Comparison of ENCODE assay signal across 8 cellular contexts in genomic region chr20:56411759-56412472, GRCh38. TPM values are rescaled to one million over a fixed set of nuclear protein-coding genes. Genes with fewer than 3 reads are reported as not detected.
DNase-seq lines count a peak whose midpoint lies in the region; ATAC-seq and TF ChIP-seq lines count a peak whose summit lies in the region.

TSS of gene CASS4 (plus strand) at chr20:56412260. CDS start at chr20:56412459, 199 bp downstream.

- no peaks in the 10 kb centered on the region for H3K79me2 ChIP-seq in H9 (ENCODE audit: insufficient read depth, low read length)

- H2BK12ac ChIP-seq in H9 (ENCODE audit: insufficient read length, low read depth, low read length) = no peak within 1 kb of the TSS

- no CpG with 5 or more reads among the region's 10 CpGs for WGBS in H9 (ENCODE audit: extremely low coverage, insufficient read length, low lambda C conversion rate)
- WGBS in esophagus squamous epithelium, 2 donors = 43 to 51% methylated on average over 10 of the region's 10 CpGs

- H3K36me3 ChIP-seq in esophagus squamous epithelium = peaks cover 0 to 25% (median 4%) of the 10 kb centered on the region in 3 donors

- CTCF ChIA-PET in Calu3 (lab: Charles Lee) = no interaction called here

- peaks cover 14% of the 10 kb centered on the region for H3K36me3 Mint-ChIP-seq in Calu3 (ENCODE audit: insufficient read depth, unreplicated experiment)
- peaks cover 5 to 18% (median 9%) of the 10 kb centered on the region in 3 experiments; a peak in 5 of 7 replicates for H3K36me3 Mint-ChIP-seq in H9 (ENCODE audit: insufficient read depth in 1 of 3, low read depth in 3 of 3)
- H3K36me3 Mint-ChIP-seq in T-helper 17 cell (ENCODE audit: low read depth) = peaks cover 4% of the 10 kb centered on the region

- no peak within 1 kb of the TSS for H2BK15ac ChIP-seq in H9 (ENCODE audit: low read depth, low read length)

- H2BK5ac ChIP-seq in H9 (ENCODE audit: insufficient read length, low read length) = no peak within 1 kb of the TSS

- H3K9ac ChIP-seq in H9 (ENCODE audit: extremely low read depth, insufficient read length, low read length) = no peak within 1 kb of the TSS

- H3K9me3 Mint-ChIP-seq in Calu3 (ENCODE audit: low read depth, unreplicated experiment) (no peaks in the 10 kb centered on the region), H9 (no peaks in the 10 kb centered on the region)

- no peak within 1 kb of the TSS for H3T11ph ChIP-seq in H9 (ENCODE audit: low read length)

- no peaks in the 10 kb centered on the region for H3K79me1 ChIP-seq in H9 (ENCODE audit: insufficient read depth, low read depth, low read length, poor library complexity, severe bottlenecking)

- no peak within 1 kb of the TSS for H3K23ac ChIP-seq in H9 (ENCODE audit: insufficient read length, low read depth, low read length)

- H2AFZ ChIP-seq in H9 (ENCODE audit: low read length) = no peak within 1 kb of the TSS

- no peak within 1 kb of the TSS for H2BK120ac ChIP-seq in H9 (ENCODE audit: low read depth, low read length, poor library complexity, severe bottlenecking)

- no peak within 1 kb of the TSS for H3K4ac ChIP-seq in H9 (ENCODE audit: low read depth, low read length)

- no peaks in the 10 kb centered on the region for H3K23me2 ChIP-seq in H9 (ENCODE audit: insufficient read length, low read depth, low read length, poor library complexity, severe bottlenecking)

- H3K4me1 ChIP-seq in H9 (ENCODE audit: insufficient read depth, low read length) (no peaks in the 10 kb centered on the region), esophagus squamous epithelium (peaks cover 0 to 18% (median 7%) of the 10 kb centered on the region in 3 donors)

- H3K4me1 Mint-ChIP-seq in Calu3 (ENCODE audit: low read depth, unreplicated experiment) = no peaks in the 10 kb centered on the region
- no peaks in the 10 kb centered on the region for H3K4me1 Mint-ChIP-seq in H9
- H3K4me1 Mint-ChIP-seq in T-helper 17 cell = peaks cover 27% of the 10 kb centered on the region

- H3K27me3 ChIP-seq in H9 (ENCODE audit: insufficient read depth, low read length) = no peaks in the 10 kb centered on the region
- no peaks in the 10 kb centered on the region for H3K27me3 ChIP-seq in esophagus squamous epithelium

- H3K4me3 Mint-ChIP-seq in Calu3 (ENCODE audit: low read depth, unreplicated experiment) (no peak within 1 kb of the TSS), H9 (no peak within 1 kb of the TSS), T-helper 17 cell (peak within 1 kb of the TSS; percentile 92)

- no peak within 1 kb of the TSS for H3K18ac ChIP-seq in H9 (ENCODE audit: insufficient read length, low read depth, low read length)

- DNase-seq in Calu3 = no peak
- no peak for DNase-seq in H9
- DNase-seq in T-helper 17 cell = no peak
- DNase-seq in esophagus squamous epithelium (lab: John Stamatoyannopoulos, UW) = no peak
- peak; percentile 81 for DNase-seq in pons (ENCODE audit: low spot score)
- no peak for DNase-seq in NCI-H510A (lab: John Stamatoyannopoulos, UW)
- DNase-seq in NCI-H446 treated with DMSO at 0.1 percent for 48 hours (lab: John Stamatoyannopoulos, UW) = no peak
- no peak for DNase-seq in occipital lobe (lab: John Stamatoyannopoulos, UW)

- H3K27ac ChIP-seq in H9 (ENCODE audit: insufficient read length, low read depth, low read length) (no peak within 1 kb of the TSS), esophagus squamous epithelium (peak within 1 kb of the TSS; percentile 36 to 80 (median 64))

- H3K4me2 ChIP-seq in H9 (ENCODE audit: insufficient read depth, insufficient read length, low read length) = no peak within 1 kb of the TSS

- peak in 1 of 4 donors; percentile 46 for TF ChIP-seq POLR2A in esophagus squamous epithelium (IDR thresholded peaks at IDR 0.05)

- H4K91ac ChIP-seq in H9 (ENCODE audit: insufficient read length, low read depth, low read length) = no peak within 1 kb of the TSS

- no peak within 1 kb of the TSS for H2BK20ac ChIP-seq in H9 (ENCODE audit: low read depth, low read length, poor library complexity, severe bottlenecking)

- peak within 1 kb of the TSS; percentile 31 for H3K27ac Mint-ChIP-seq in Calu3 (ENCODE audit: unreplicated experiment)
- H3K27ac Mint-ChIP-seq in H9 = peak within 1 kb of the TSS in 2 of 3 experiments; percentile 11 to 18; a peak in 1 of 7 replicates
- H3K27ac Mint-ChIP-seq in T-helper 17 cell = peak within 1 kb of the TSS; percentile 92

- H3K56ac ChIP-seq in H9 (ENCODE audit: insufficient read length, low read depth, low read length) = no peak within 1 kb of the TSS

- H4K5ac ChIP-seq in H9 (ENCODE audit: insufficient read length, low read depth, low read length) = no peak within 1 kb of the TSS

- H3K27me3 Mint-ChIP-seq in Calu3 (ENCODE audit: unreplicated experiment) (no peaks in the 10 kb centered on the region), H9 (ENCODE audit: low read depth) (no peaks in the 10 kb centered on the region), T-helper 17 cell (no peaks in the 10 kb centered on the region)

- H4K20me1 ChIP-seq in H9 (ENCODE audit: control insufficient read depth, insufficient read depth, insufficient read length) = no peaks in the 10 kb centered on the region

- ATAC-seq in T-helper 17 cell = peak; percentile 86

- H2AK5ac ChIP-seq in H9 (ENCODE audit: insufficient read length, low read length) = no peak within 1 kb of the TSS

- intact Hi-C loops in Calu3 (cut with micrococcal nuclease; ENCODE audit: unreplicated experiment) = no loop called here
- intact Hi-C loops in esophagus squamous epithelium (cut with DNase I) = no loop called here

- H3K4me3 ChIP-seq in esophagus squamous epithelium = peak within 1 kb of the TSS in 3 of 4 donors; percentile 17 to 47 (median 17)

- H4K8ac ChIP-seq in H9 (replicated peaks; ENCODE audit: insufficient read length, low read depth, low read length) = no peak within 1 kb of the TSS

- no TSS peak for BruUV-seq in Calu3 (replicated peaks; lab: Mats Ljungman, UMichigan)

- H3K9me3 ChIP-seq in H9 (ENCODE audit: control insufficient read depth, low read depth, low read length) = no peaks in the 10 kb centered on the region
- no peaks in the 10 kb centered on the region for H3K9me3 ChIP-seq in T-helper 17 cell (ENCODE audit: control insufficient read depth, low read length, poor library complexity, severe bottlenecking)
- no peaks in the 10 kb centered on the region for H3K9me3 ChIP-seq in esophagus squamous epithelium

- no peak within 1 kb of the TSS for H3K14ac ChIP-seq in H9 (ENCODE audit: insufficient read depth, low read length)

- TF ChIP-seq CTCF in Calu3 (IDR thresholded peaks at IDR 0.05; ENCODE audit: unreplicated experiment) (no peak), H9 (conservative IDR thresholded peaks at IDR 0.05) (no peak), esophagus squamous epithelium (IDR thresholded peaks at IDR 0.05) (no peak)

RNA-seq across cellular contexts. Expression of gene CASS4, which starts in this region (rescaled TPM):
- total RNA-seq in Calu3 (2022) (0.24 and 0.27 TPM in 2 replicates), H9 (2021) (not detected in 2 replicates), T-helper 17 cell (10 to 100 TPM in 1 of 2 donors, 1 to 10 TPM in 1; 7.1 to 18.6 TPM), esophagus squamous epithelium (1 to 10 TPM in 1 of 4 donors, under 1 TPM in 3; 0.22 to 1.3 (median 0.63) TPM), occipital lobe (0.16 TPM)

Comparison
In these comparisons a context has a peak if more than half of its experiments do, and no peak if none do; other contexts are left out.
1. H3K27ac Mint-ChIP-seq: peak in every context shown above with its lines; median percentile 92 in T-helper 17 cell; 31 in Calu3; 14 in H9.